Comparison of ENCODE assay signal across 8 cellular contexts in the genomic region with DNA sequence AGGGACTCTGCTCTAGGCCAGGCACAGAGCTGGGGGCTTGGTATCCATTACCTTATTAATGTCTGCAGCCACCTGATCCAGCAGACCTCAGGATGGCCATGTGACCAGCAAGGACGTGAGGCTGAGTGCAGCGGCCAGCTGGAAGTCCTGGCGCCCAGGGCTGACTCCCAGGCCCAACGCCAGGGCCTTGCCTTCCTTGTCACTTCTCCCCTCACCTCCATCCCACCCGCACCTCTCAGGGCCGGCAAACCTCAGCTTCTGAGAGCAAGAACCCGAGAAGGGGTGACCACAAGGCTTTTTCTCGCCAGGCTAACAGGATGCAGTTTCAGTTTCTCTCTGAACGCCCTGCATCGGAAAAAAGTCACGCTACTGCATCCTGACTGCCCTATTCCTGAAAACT. TPM values are rescaled to one million over a fixed set of nuclear protein-coding genes. Genes with fewer than 3 reads are reported as not detected.
DNase-seq lines count a peak whose midpoint lies in the region; ATAC-seq, FAIRE-seq and TF ChIP-seq lines count a peak whose summit lies in the region.

No MANE protein-coding gene starts in this region.

- DNase-seq in Caco-2 = no peak
- DNase-seq in effector memory CD4-positive, alpha-beta T cell = no peak
- no peak for DNase-seq in pancreas
- no peak for DNase-seq in GDM1 (lab: John Stamatoyannopoulos, UW)
- DNase-seq in germinal center (ENCODE audit: low spot score) = no peak
- DNase-seq in ACHN = no peak
- no peak for DNase-seq in DMS 273 (lab: John Stamatoyannopoulos, UW; ENCODE audit: unreplicated experiment)

- intact Hi-C loops in Caco-2 (cut with micrococcal nuclease; ENCODE audit: unreplicated experiment) = no loop called here
- intact Hi-C loops in pancreas (cut with DNase I) = no loop called here

- no peaks in the 10 kb centered on the region for H3K9me3 Mint-ChIP-seq in Caco-2 (ENCODE audit: unreplicated experiment)

- H3K4me3 ChIP-seq in Caco-2 (ENCODE audit: low read depth, low read length) (no peak overlapping the region), pancreas (no peak overlapping the region)
- H3K4me3 ChIP-seq in effector memory CD4-positive, alpha-beta T cell (ENCODE audit: insufficient read depth, low read depth, low read length, poor library complexity, severe bottlenecking) = no peak overlapping the region

- peak overlapping the region; percentile 32 for H3K27ac ChIP-seq in effector memory CD4-positive, alpha-beta T cell (ENCODE audit: insufficient read depth, low read length, poor library complexity, severe bottlenecking)
- no peak overlapping the region for H3K27ac ChIP-seq in pancreas

- peaks cover 84% of the 10 kb centered on the region for H3K36me3 Mint-ChIP-seq in Caco-2 (ENCODE audit: insufficient read depth, unreplicated experiment)

- ATAC-seq in HG03039 (IDR thresholded peaks at IDR 0.05; ENCODE audit: unreplicated experiment) (peak; percentile 45), pancreas (peak in 3 of 4 donors; percentile 24 to 50 (median 32))

- H3K27me3 Mint-ChIP-seq in Caco-2 (ENCODE audit: insufficient read depth, unreplicated experiment) = no peaks in the 10 kb centered on the region

- peaks cover 20% of the 10 kb centered on the region for H3K4me1 Mint-ChIP-seq in Caco-2 (ENCODE audit: low read depth, unreplicated experiment)

- CTCF ChIA-PET in Caco-2 (lab: Charles Lee) = no interaction called here

- H3K9me3 ChIP-seq in Caco-2 (no peaks in the 10 kb centered on the region), pancreas (no peaks in the 10 kb centered on the region)
- no peaks in the 10 kb centered on the region for H3K9me3 ChIP-seq in effector memory CD4-positive, alpha-beta T cell (ENCODE audit: control insufficient read depth, low read length)

- peak overlapping the region; percentile 26 for H3K27ac Mint-ChIP-seq in Caco-2 (ENCODE audit: unreplicated experiment)

- POLR2A ChIA-PET in Caco-2 (lab: Charles Lee) = no interaction called here

- no peak for FAIRE-seq in pancreas (lab: Jason Lieb, UNC)

- in situ Hi-C loops in ACHN (cut with HindIII; ENCODE audit: low pct_ligation_motif_present, low pct_unique_long_range_greater_than_20kb, low sequenced_read_pairs) = no loop called here

- H3K4me3 Mint-ChIP-seq in Caco-2 (ENCODE audit: unreplicated experiment) = no peak overlapping the region

- H3K36me3 ChIP-seq in Caco-2 (ENCODE audit: control insufficient read depth, insufficient read depth, low read length) (peaks cover 7% of the 10 kb centered on the region), pancreas (peaks cover 0 to 31% (median 4%) of the 10 kb centered on the region in 3 donors)
- H3K36me3 ChIP-seq in effector memory CD4-positive, alpha-beta T cell (ENCODE audit: control insufficient read depth, insufficient read depth, low read length) = peaks cover 84% of the 10 kb centered on the region

- no peak for TF ChIP-seq CTCF in Caco-2 (IDR thresholded peaks at IDR 0.05; ENCODE audit: insufficient read depth in 1 of 2, low read depth in 1 of 2, low read length in 1 of 2, severe bottlenecking in 1 of 2, unreplicated experiment in 1 of 2)
- TF ChIP-seq CTCF in pancreas (IDR thresholded peaks at IDR 0.05) = no peak

- WGBS in pancreas, 2 donors = 55 to 58% methylated on average over 11 of the region's 11 CpGs

- no peaks in the 10 kb centered on the region for H3K27me3 ChIP-seq in Caco-2 (replicated peaks; ENCODE audit: control insufficient read depth, insufficient read depth, low read length)
- no peaks in the 10 kb centered on the region for H3K27me3 ChIP-seq in effector memory CD4-positive, alpha-beta T cell (replicated peaks; ENCODE audit: control insufficient read depth, insufficient read depth, low read length, poor library complexity, severe bottlenecking)
- H3K27me3 ChIP-seq in pancreas = no peaks in the 10 kb centered on the region

- no TSS peak for BruUV-seq in Caco-2 (replicated peaks; lab: Mats Ljungman, UMichigan)

- peaks cover 28% of the 10 kb centered on the region for H3K4me1 ChIP-seq in Caco-2
- peaks cover 10% of the 10 kb centered on the region for H3K4me1 ChIP-seq in effector memory CD4-positive, alpha-beta T cell (ENCODE audit: control insufficient read depth, insufficient read depth, low read length, poor library complexity, severe bottlenecking)
- peaks cover 0 to 8% (median 8%) of the 10 kb centered on the region in 3 donors for H3K4me1 ChIP-seq in pancreas

RNA-seq across cellular contexts. Expression of a gene that starts 15.4 kb away (rescaled TPM):
- 65.1 and 72.0 TPM in 2 replicates for total RNA-seq in Caco-2 (2022)
- total RNA-seq in pancreas = 10 to 100 TPM; 10.7 to 23.0 (median 15.0) TPM
- polyA plus RNA-seq in pancreas = 10 to 100 TPM; 13.6 to 13.9 TPM
